In genomic region chr11:74255741-74256369, GRCh38 we compare ENCODE assay signal across 8 cellular contexts. TPM values are rescaled to one million over a fixed set of nuclear protein-coding genes. Genes with fewer than 3 reads are reported as not detected.
DNase-seq lines count a peak whose midpoint lies in the region; ATAC-seq and TF ChIP-seq lines count a peak whose summit lies in the region.

No MANE protein-coding gene starts in this region.

- H3K27ac ChIP-seq in heart right ventricle, result no peak overlapping the region

- no peak overlapping the region for H3K4me3 Mint-ChIP-seq in activated naive CD8-positive, alpha-beta T cell treated with anti-CD3 and anti-CD28 coated beads for 36 hours

- H3K36me3 Mint-ChIP-seq in activated naive CD8-positive, alpha-beta T cell treated with anti-CD3 and anti-CD28 coated beads for 36 hours, result peaks cover 13% of the 10 kb centered on the region

- no peaks in the 10 kb centered on the region for H3K27me3 ChIP-seq in heart right ventricle

- 44 to 48% methylated on average over 5 of the region's 5 CpGs for WGBS in heart right ventricle, 2 donors

- H3K9me3 ChIP-seq in heart right ventricle, result peaks cover 0 to 3% (median 0%) of the 10 kb centered on the region in 11 donors

- no peaks in the 10 kb centered on the region for H3K9me3 Mint-ChIP-seq in activated naive CD8-positive, alpha-beta T cell treated with anti-CD3 and anti-CD28 coated beads for 36 hours

- ATAC-seq in heart right ventricle (peak in 7 of 8 donors; percentile 40 to 70 (median 59)), HG02763 (IDR thresholded peaks at IDR 0.05; ENCODE audit: unreplicated experiment) (no peak), HG03280 (IDR thresholded peaks at IDR 0.05; ENCODE audit: unreplicated experiment) (no peak)

- intact Hi-C loops in heart right ventricle (cut with DNase I), result loop anchor here (1.0 to 10.0 kb wide), 11 partner anchors 65 to 319 kb away; no protein-coding TSS in a partner anchor

- DNase-seq in ELR (ENCODE audit: low read depth) (peak; percentile 64), SK-N-DZ (ENCODE audit: low spot score) (peak; percentile 52), heart right ventricle (peak in 1 of 2 donors; percentile 47), retina (peak; percentile 70)
- peak; percentile 24 for DNase-seq in activated naive CD8-positive, alpha-beta T cell treated with anti-CD3 and anti-CD28 coated beads for 36 hours

- H3K27me3 Mint-ChIP-seq in activated naive CD8-positive, alpha-beta T cell treated with anti-CD3 and anti-CD28 coated beads for 36 hours, result no peaks in the 10 kb centered on the region

- H3K36me3 ChIP-seq in heart right ventricle, result peaks cover 0 to 47% (median 15%) of the 10 kb centered on the region in 9 donors

- no peak overlapping the region for H3K27ac Mint-ChIP-seq in activated naive CD8-positive, alpha-beta T cell treated with anti-CD3 and anti-CD28 coated beads for 36 hours

- H3K4me1 Mint-ChIP-seq in activated naive CD8-positive, alpha-beta T cell treated with anti-CD3 and anti-CD28 coated beads for 36 hours, result no peaks in the 10 kb centered on the region

- peak; percentile 89 for TF ChIP-seq CTCF in LNCAP (IDR thresholded peaks at IDR 0.05)
- peak; percentile 73 to 96 (median 92) for TF ChIP-seq CTCF in heart right ventricle (IDR thresholded peaks at IDR 0.05)

- H3K4me3 ChIP-seq in heart right ventricle, result no peak overlapping the region

- H3K4me1 ChIP-seq in heart right ventricle, result peaks cover 0 to 13% (median 0%) of the 10 kb centered on the region in 9 donors

RNA-seq across cellular contexts. Expression of gene P4HA3, which starts 55.6 kb away (rescaled TPM):
- polyA plus RNA-seq in SK-N-DZ (2014; cell fraction: cytosol; rRNA removed), result not detected in 2 replicates
- not detected in 2 replicates for polyA plus RNA-seq in SK-N-DZ (2014; cell fraction: nucleus; rRNA removed)
- total RNA-seq in activated naive CD8-positive, alpha-beta T cell treated with anti-CD3 and anti-CD28 coated beads for 36 hours, result not detected
- under 1 TPM in 4 of 10 donors, not detected in 6; 0.13 to 0.76 (median 0.29) TPM for total RNA-seq in heart right ventricle
- under 1 TPM; 0.15 to 0.59 TPM for polyA plus RNA-seq in heart right ventricle

Comparison
In these comparisons a context has a peak if more than half of its experiments do, and no peak if none do; other contexts are left out.
1. ATAC-seq: peak in heart right ventricle (7 of 8); none in HG02763 (single experiment) and HG03280 (single experiment).